8 cellular contexts compared by ENCODE assay signal in genomic region chr15:101652098-101652782, GRCh38. TPM values are rescaled to one million over a fixed set of nuclear protein-coding genes. Genes with fewer than 3 reads are reported as not detected.
A peak's percentile ranks its signal among the peaks of the same experiment; 100 is the strongest.
DNase-seq lines count a peak whose midpoint lies in the region; ATAC-seq and TF ChIP-seq lines count a peak whose summit lies in the region.

A gene with protein sequence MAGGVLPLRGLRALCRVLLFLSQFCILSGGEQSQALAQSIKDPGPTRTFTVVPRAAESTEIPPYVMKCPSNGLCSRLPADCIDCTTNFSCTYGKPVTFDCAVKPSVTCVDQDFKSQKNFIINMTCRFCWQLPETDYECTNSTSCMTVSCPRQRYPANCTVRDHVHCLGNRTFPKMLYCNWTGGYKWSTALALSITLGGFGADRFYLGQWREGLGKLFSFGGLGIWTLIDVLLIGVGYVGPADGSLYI (minus strand): TSS chr15:101652381. CDS start chr15:101652361, 20 bp downstream.

- peak within 1 kb of the TSS; percentile 76 for H3K9ac ChIP-seq in parathyroid adenoma

- H3K4me1 Mint-ChIP-seq in activated naive CD8-positive, alpha-beta T cell treated with anti-CD3 and anti-CD28 coated beads for 36 hours, result peaks cover 36% of the 10 kb centered on the region

- ATAC-seq in HG02610 (IDR thresholded peaks at IDR 0.05; ENCODE audit: unreplicated experiment), result peak; percentile 89
- peak; percentile 97 for ATAC-seq in Right ventricle myocardium inferior

- H2AFZ ChIP-seq in parathyroid adenoma, result peak within 1 kb of the TSS; percentile 97

- H3K9me3 Mint-ChIP-seq in activated naive CD8-positive, alpha-beta T cell treated with anti-CD3 and anti-CD28 coated beads for 36 hours, result no peaks in the 10 kb centered on the region

- peak within 1 kb of the TSS; percentile 99 for H3K4me2 ChIP-seq in parathyroid adenoma (ENCODE audit: low read length)

- intact Hi-C loops in Right ventricle myocardium inferior (cut with DNase I), result loop anchor here (2.0 kb wide), 1 partner anchor 357 kb away; the partner anchor contains the start of gene SNRPA1

- TF ChIP-seq POLR2A in tibial nerve (IDR thresholded peaks at IDR 0.05), result peak; percentile 91 to 98

- H3K4me1 ChIP-seq in parathyroid adenoma (peaks cover 12% of the 10 kb centered on the region), tibial nerve (peaks cover 0 to 47% (median 26%) of the 10 kb centered on the region in 4 donors)

- peak within 1 kb of the TSS; percentile 88 for H3K27ac ChIP-seq in parathyroid adenoma
- peak within 1 kb of the TSS; percentile 92 to 98 (median 96) for H3K27ac ChIP-seq in tibial nerve

- H3K79me2 ChIP-seq in parathyroid adenoma, result peaks cover 16% of the 10 kb centered on the region

- peak within 1 kb of the TSS; percentile 95 for H3K27ac Mint-ChIP-seq in activated naive CD8-positive, alpha-beta T cell treated with anti-CD3 and anti-CD28 coated beads for 36 hours

- H3K27me3 Mint-ChIP-seq in activated naive CD8-positive, alpha-beta T cell treated with anti-CD3 and anti-CD28 coated beads for 36 hours, result no peaks in the 10 kb centered on the region

- no peaks in the 10 kb centered on the region for H3K9me3 ChIP-seq in parathyroid adenoma (ENCODE audit: control insufficient read depth, low read length)
- H3K9me3 ChIP-seq in tibial nerve, result no peaks in the 10 kb centered on the region

- H3K36me3 ChIP-seq in parathyroid adenoma (ENCODE audit: control insufficient read depth, insufficient read depth, low read length) (no peaks in the 10 kb centered on the region), tibial nerve (peaks cover 0 to 41% (median 0%) of the 10 kb centered on the region in 3 donors)

- WGBS in tibial nerve, 2 donors, result 0 to 1% methylated on average over 40 to 49 of the region's 75 CpGs

- DNase-seq in GM12864 (ENCODE audit: low read depth) (peak; percentile 70), NCI-H1092 (lab: John Stamatoyannopoulos, UW) (peak; percentile 77), SKM-1 treated with dmso at 0.1 percent for 144 hours (lab: John Stamatoyannopoulos, UW; ENCODE audit: unreplicated experiment) (peak; percentile 84), Right ventricle myocardium inferior (ENCODE audit: missing footprints) (peak; percentile 98), tibial nerve (ENCODE audit: low spot score in 2 of 2) (peak; percentile 86)
- peak; percentile 98 for DNase-seq in activated naive CD8-positive, alpha-beta T cell treated with anti-CD3 and anti-CD28 coated beads for 36 hours

- peaks cover 22% of the 10 kb centered on the region for H3K36me3 Mint-ChIP-seq in activated naive CD8-positive, alpha-beta T cell treated with anti-CD3 and anti-CD28 coated beads for 36 hours

- H3K4me3 Mint-ChIP-seq in activated naive CD8-positive, alpha-beta T cell treated with anti-CD3 and anti-CD28 coated beads for 36 hours, result peak within 1 kb of the TSS; percentile 91

- H3K27me3 ChIP-seq in parathyroid adenoma (ENCODE audit: control insufficient read depth, insufficient read depth, low read length) (no peaks in the 10 kb centered on the region), tibial nerve (no peaks in the 10 kb centered on the region)

- peak; percentile 75 to 97 for TF ChIP-seq EP300 in tibial nerve (IDR thresholded peaks at IDR 0.05)

- peak; percentile 62 for TF ChIP-seq CTCF in GM12864 (IDR thresholded peaks at IDR 0.05; ENCODE audit: low read depth, low read length, missing control alignments)
- peak; percentile 84 for TF ChIP-seq CTCF in parathyroid adenoma (IDR thresholded peaks at IDR 0.05)
- TF ChIP-seq CTCF in tibial nerve (IDR thresholded peaks at IDR 0.05), result peak; percentile 83 to 98 (median 88)

- H3K4me3 ChIP-seq in GM12864 (ENCODE audit: low read depth, low read length) (peak within 1 kb of the TSS; percentile 96), parathyroid adenoma (ENCODE audit: low read depth, low read length) (peak within 1 kb of the TSS; percentile 92), tibial nerve (peak within 1 kb of the TSS; percentile 74 to 87 (median 79))

RNA-seq across cellular contexts. Expression of the gene that starts here (rescaled TPM):
- total RNA-seq in activated naive CD8-positive, alpha-beta T cell treated with anti-CD3 and anti-CD28 coated beads for 36 hours, result 10 to 100 TPM; 37.2 to 41.7 TPM
- 49.9 TPM for total RNA-seq in Right ventricle myocardium inferior
- 10 to 100 TPM; 33.5 to 54.0 (median 40.9) TPM for total RNA-seq in tibial nerve

Comparison
In these comparisons a context has a peak if more than half of its experiments do, and no peak if none do; other contexts are left out.
1. Peak in every context shown above with its lines: DNase-seq, ATAC-seq, H3K4me3 ChIP-seq and H3K27ac ChIP-seq.